Comparison of ENCODE assay signal across 1 cellular context in genomic region chr16:24778676-24779075, GRCh38.
TF ChIP-seq lines count a peak whose summit lies in the region.

No MANE protein-coding gene starts in this region.

TF ChIP-seq in WTC11, 78 proteins besides CTCF, POLR2A, EP300 and RAD21 (continued from another document):
- TF ChIP-seq FOXP4 (CRISPR knock-in tag; IDR thresholded peaks at IDR 0.05) (no peak), MXD4 (CRISPR knock-in tag; IDR thresholded peaks at IDR 0.05; ENCODE audit: borderline replicate concordance) (no peak), ZNF263 (CRISPR knock-in tag; IDR thresholded peaks at IDR 0.05; ENCODE audit: low read depth) (no peak), ATF6 (CRISPR knock-in tag; IDR thresholded peaks at IDR 0.05) (no peak), ZMAT4 (CRISPR knock-in tag; IDR thresholded peaks at IDR 0.05) (no peak), NFATC4 (CRISPR knock-in tag; IDR thresholded peaks at IDR 0.05) (no peak), HMGA2 (CRISPR knock-in tag; IDR thresholded peaks at IDR 0.05) (no peak), PRDM15 (CRISPR knock-in tag; IDR thresholded peaks at IDR 0.05) (no peak)
